8 cellular contexts compared by ENCODE assay signal in genomic region chr10:79825587-79826011, GRCh38. TPM values are rescaled to one million over a fixed set of nuclear protein-coding genes. Genes with fewer than 3 reads are reported as not detected.
DNase-seq lines count a peak whose midpoint lies in the region; ATAC-seq and TF ChIP-seq lines count a peak whose summit lies in the region.
"Not testable (repeated sequence)": the region's sequence is repeated elsewhere in the genome, so short reads cannot be mapped to it uniquely, and the experiment has no call there.

No MANE protein-coding gene starts in this region.

- not testable (repeated sequence) for H3K79me2 ChIP-seq in neural cell (replicated peaks; ENCODE audit: insufficient read depth, low read length)

- not testable (repeated sequence) for TF ChIP-seq RAD21 in neural cell (conservative IDR thresholded peaks at IDR 0.05)

- WGBS in adrenal gland, 4 donors = 0 to 1% (median 1%) methylated on average over 1 to 18 of the region's 38 CpGs; no CpG with 5 or more reads in 1 of the 4 donors
- WGBS in gastroesophageal sphincter (ENCODE audit: low coverage in 1 of 2), 2 donors = 0% methylated on average over 3 of the region's 38 CpGs; no CpG with 5 or more reads in 1 of the 2 donors
- WGBS in thymus = under 1% methylated on average over 25 of the region's 38 CpGs

- H3K4me1 ChIP-seq in adrenal gland (replicated peaks in 1 of 2); thymus (ENCODE audit: control insufficient read depth, insufficient read depth, low read length): not testable (repeated sequence)
- peaks cover 0 to 16% (median 0%) of the 10 kb centered on the region in 3 donors for H3K4me1 ChIP-seq in gastroesophageal sphincter

- not testable (repeated sequence) for H3K27me3 ChIP-seq in adrenal gland; gastroesophageal sphincter; neural cell (ENCODE audit: insufficient read depth, low read depth, low read length); thymus (ENCODE audit: control insufficient read depth, insufficient read depth)

- H3K27ac ChIP-seq in adrenal gland = peak overlapping the region in 2 of 5 donors; percentile 62 to 95
- H3K27ac ChIP-seq in gastroesophageal sphincter = peak overlapping the region; percentile 87 to 95 (median 92)
- not testable (repeated sequence) for H3K27ac ChIP-seq in neural cell (ENCODE audit: low read length)
- H3K27ac ChIP-seq in thymus (ENCODE audit: low read depth) = peak overlapping the region; percentile 46

- H3F3A ChIP-seq in neural cell (ENCODE audit: insufficient read depth, low read length, poor library complexity, severe bottlenecking) = not testable (repeated sequence)

- not testable (repeated sequence) for H3K4me2 ChIP-seq in neural cell (ENCODE audit: low read length)

- intact Hi-C loops in adrenal gland (cut with DNase I) = not testable (repeated sequence)

- not testable (repeated sequence) for TF ChIP-seq POLR2A in adrenal gland (IDR thresholded peaks at IDR 0.05); gastroesophageal sphincter (IDR thresholded peaks at IDR 0.05)

- TF ChIP-seq EP300 in gastroesophageal sphincter (IDR thresholded peaks at IDR 0.05); neural cell (conservative IDR thresholded peaks at IDR 0.05; ENCODE audit: poor library complexity, severe bottlenecking): not testable (repeated sequence)

- H4K20me1 ChIP-seq in neural cell (ENCODE audit: insufficient read depth) = not testable (repeated sequence)

- ATAC-seq in GM21786 (IDR thresholded peaks at IDR 0.05; ENCODE audit: unreplicated experiment) = peak; percentile 12
- peak; percentile 20 for ATAC-seq in HG03432 (IDR thresholded peaks at IDR 0.05; ENCODE audit: unreplicated experiment)
- ATAC-seq in T-cell (replicated peaks in 1 of 4) = peak; percentile 3 to 10 (median 5)
- peak; percentile 35 for ATAC-seq in gastroesophageal sphincter

- H3K36me3 ChIP-seq in adrenal gland (replicated peaks in 1 of 2); gastroesophageal sphincter; neural cell (ENCODE audit: insufficient read depth, low read length); thymus (ENCODE audit: control insufficient read depth, insufficient read depth): not testable (repeated sequence)

- H3K4me3 ChIP-seq in adrenal gland (peak overlapping the region in 1 of 4 donors; percentile 82), gastroesophageal sphincter (peak overlapping the region; percentile 62 to 95), neural cell (ENCODE audit: low read length) (peak overlapping the region; percentile 52), thymus (ENCODE audit: low read length) (peak overlapping the region; percentile 55)

- CTCF ChIA-PET in T-cell (lab: Charles Lee) = not testable (repeated sequence)

- not testable (repeated sequence) for H3K27me3 Mint-ChIP-seq in T-cell

- DNase-seq in ELF-1 (ENCODE audit: low read depth, low spot score) (peak; percentile 10), T-cell (peak in 8 of 34 experiments; percentile 0 to 13 (median 8)), adrenal gland (peak in 5 of 7 donors; percentile 14 to 64 (median 24))

- TF ChIP-seq CTCF in adrenal gland (IDR thresholded peaks at IDR 0.05); neural cell (IDR thresholded peaks at IDR 0.05; ENCODE audit: poor library complexity, severe bottlenecking): not testable (repeated sequence)
- TF ChIP-seq CTCF in gastroesophageal sphincter (IDR thresholded peaks at IDR 0.05) = peak in 1 of 4 experiments; percentile 47

- peak overlapping the region; percentile 69 for H3K9ac ChIP-seq in neural cell (ENCODE audit: low read length)

- H3K27ac Mint-ChIP-seq in T-cell = peak overlapping the region; percentile 66 to 88

- POLR2A ChIA-PET in T-cell (lab: Charles Lee) = not testable (repeated sequence)

- not testable (repeated sequence) for H3K9me3 Mint-ChIP-seq in T-cell

- H3K4me1 Mint-ChIP-seq in T-cell = peaks cover 30 to 43% (median 34%) of the 10 kb centered on the region in 3 donors

- H3K9me3 ChIP-seq in adrenal gland (replicated peaks in 1 of 3); gastroesophageal sphincter; neural cell (ENCODE audit: low read length); thymus (ENCODE audit: control insufficient read depth): not testable (repeated sequence)

- not testable (repeated sequence) for H3K36me3 Mint-ChIP-seq in T-cell

- H2AFZ ChIP-seq in neural cell (ENCODE audit: low read depth, low read length) = not testable (repeated sequence)

- H3K4me3 Mint-ChIP-seq in T-cell = peak overlapping the region; percentile 88 to 92 (median 91)

- not testable (repeated sequence) for H3K9me2 ChIP-seq in neural cell (ENCODE audit: insufficient read depth, low read length)

RNA-seq across cellular contexts. Expression of gene NUTM2E, which starts 0.9 kb away (rescaled TPM):
- total RNA-seq in T-cell = 1 to 10 TPM in 1 of 5 donors, under 1 TPM in 3, not detected in 1; 0.10 to 1.3 (median 0.71) TPM
- total RNA-seq in adrenal gland = under 1 TPM in 1 of 8 donors, not detected in 7; 0.12 TPM
- polyA plus RNA-seq in adrenal gland = under 1 TPM in 1 of 3 donors, not detected in 2; 0.30 TPM
- total RNA-seq in gastroesophageal sphincter = under 1 TPM in 1 of 4 donors, not detected in 3; 0.39 TPM
- polyA plus RNA-seq in neural cell = 0.40 TPM in 1 of 2 replicates, not detected in the other
- 0.24 and 0.46 TPM in 2 replicates for polyA minus RNA-seq in neural cell
- 2.5 TPM for polyA plus RNA-seq in thymus
